Comparison of ENCODE assay signal across 11 cellular contexts in the genomic region with DNA sequence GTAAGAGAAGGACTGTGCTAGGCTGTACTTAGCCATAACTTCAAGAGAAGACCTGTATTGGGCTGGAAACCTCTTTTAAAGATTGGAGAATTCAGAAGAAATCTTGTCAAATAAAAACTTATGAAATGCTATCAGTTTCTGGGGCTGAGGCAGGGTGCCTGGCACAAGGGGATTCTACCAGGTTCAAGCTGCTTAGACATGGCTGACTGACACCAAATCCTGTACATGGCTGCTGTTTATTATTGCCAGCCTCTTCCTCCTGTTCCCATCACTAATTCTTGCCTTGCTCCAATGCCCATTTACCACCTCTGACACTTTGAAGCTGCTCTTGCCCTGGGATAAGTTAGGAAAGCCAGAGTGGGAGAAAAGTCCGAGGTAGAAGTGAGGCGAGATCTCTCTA.
DNase-seq lines count a peak whose midpoint lies in the region; ATAC-seq and TF ChIP-seq lines count a peak whose summit lies in the region.
"Had no signal": no experiment of that assay in that cellular context is flagged by ENCODE, and none has a peak within 500 bp of the region (broad histone marks: within the 10 kb centered on the region; RNA-seq: fewer than 3 reads in every experiment).

No MANE protein-coding gene starts in this region.

- H3K27ac Mint-ChIP-seq in activated naive CD8-positive, alpha-beta T cell treated with anti-CD3 and anti-CD28 coated beads, Interleukin-2, amount 10 ng/mL, durations not matched to agents 7 days and 5 days, result peak overlapping the region; percentile 86
- peak overlapping the region; percentile 42 for H3K27ac Mint-ChIP-seq in osteocyte (ENCODE audit: unreplicated experiment)

- TF ChIP-seq POLR2A in IMR-90 (IDR thresholded peaks at IDR 0.05; ENCODE audit: low read depth, low read length), result no peak

- H3K4me1 Mint-ChIP-seq in activated naive CD8-positive, alpha-beta T cell treated with anti-CD3 and anti-CD28 coated beads, Interleukin-2, amount 10 ng/mL, durations not matched to agents 7 days and 5 days, result peaks cover 79% of the 10 kb centered on the region
- H3K4me1 Mint-ChIP-seq in osteocyte (ENCODE audit: unreplicated experiment), result peaks cover 66% of the 10 kb centered on the region

- no peak overlapping the region for H2BK20ac ChIP-seq in IMR-90 (ENCODE audit: low read depth, low read length)

- peak overlapping the region; percentile 58; the same call in 1 of the 3 replicates for H2BK15ac ChIP-seq in IMR-90 (ENCODE audit: low read depth, low read length)

- H4K91ac ChIP-seq in IMR-90 (ENCODE audit: insufficient read depth, low read depth, low read length), result peak overlapping the region; percentile 20; the same call in 1 of the 2 replicates

- H2AK9ac ChIP-seq in IMR-90 (replicated peaks; ENCODE audit: low read depth, low read length, poor library complexity), result no peak overlapping the region

- H3K4me3 ChIP-seq in GM06990 (replicated peaks; ENCODE audit: low read depth, low read length) (peak overlapping the region; percentile 33), IMR-90 (ENCODE audit: insufficient read depth, low read depth, low read length) (no peak overlapping the region)
- H3K4me3 ChIP-seq: ovary had no signal

- no peak for TF ChIP-seq RAD21 in IMR-90 (IDR thresholded peaks at IDR 0.05; ENCODE audit: low read length)

- H3K27me3 Mint-ChIP-seq in activated naive CD8-positive, alpha-beta T cell treated with anti-CD3 and anti-CD28 coated beads, Interleukin-2, amount 10 ng/mL, durations not matched to agents 7 days and 5 days, result no peaks in the 10 kb centered on the region
- H3K27me3 Mint-ChIP-seq in osteocyte (ENCODE audit: unreplicated experiment), result no peaks in the 10 kb centered on the region

- no TSS peak for BruUV-seq in IMR-90 (replicated peaks; lab: Mats Ljungman, UMichigan)

- H3K4ac ChIP-seq in IMR-90 (ENCODE audit: low read depth, low read length), result peak overlapping the region; percentile 35; the same call in 1 of the 2 replicates

- no CpG with 5 or more reads among the region's 2 CpGs for WGBS in IMR-90 (ENCODE audit: extremely low coverage in 2 of 2, insufficient read length in 1 of 2), 2 experiments

- peaks cover 17 to 34% of the 10 kb centered on the region in 2 experiments; a peak in 3 of 4 replicates for H3K79me1 ChIP-seq in IMR-90 (ENCODE audit: low read depth in 1 of 2, low read length in 2 of 2)

- H3K18ac ChIP-seq in IMR-90 (ENCODE audit: low read depth, low read length), result peak overlapping the region; percentile 28; the same call in 1 of the 2 replicates

- H3K9ac ChIP-seq in IMR-90 (ENCODE audit: low read depth, low read length), result no peak overlapping the region

- H3K4me3 Mint-ChIP-seq in activated naive CD8-positive, alpha-beta T cell treated with anti-CD3 and anti-CD28 coated beads, Interleukin-2, amount 10 ng/mL, durations not matched to agents 7 days and 5 days, result peak overlapping the region; percentile 75
- H3K4me3 Mint-ChIP-seq in osteocyte (ENCODE audit: unreplicated experiment), result no peak overlapping the region

- H3K23ac ChIP-seq in IMR-90 (ENCODE audit: low read depth, low read length), result peak overlapping the region; percentile 54; the same call in 1 of the 2 replicates

- peaks cover 13% of the 10 kb centered on the region for H3K4me1 ChIP-seq in IMR-90 (ENCODE audit: control insufficient read depth, insufficient read depth, low read length)

- CTCF ChIA-PET in IMR-90 (lab: Yijun Ruan, JAX), result interaction anchor here (0.6 kb wide), 1 partner anchor 248 kb away, joined by 3 read pairs; no protein-coding TSS in a partner anchor

- DNase-seq in GM06990 (ENCODE audit: extremely low read depth, insufficient read length) (no peak), IMR-90 (no peak), osteocyte (ENCODE audit: extremely low spot score, unreplicated experiment) (no peak), NCI-H1105 treated with DMSO at 0.1 percent for 48 hours (lab: John Stamatoyannopoulos, UW) (no peak)
- DNase-seq in activated naive CD8-positive, alpha-beta T cell treated with anti-CD3 and anti-CD28 coated beads, Interleukin-2, amount 10 ng/mL, durations not matched to agents 7 days and 5 days, result no peak
- DNase-seq: central memory CD4-positive, alpha-beta T cell; DMS153; islet precursor cell; ovary had no signal

- in situ Hi-C loops in IMR-90 (cut with MboI; ENCODE audit: low sequenced_read_pairs), result no loop called here

- H3K9me3 Mint-ChIP-seq in activated naive CD8-positive, alpha-beta T cell treated with anti-CD3 and anti-CD28 coated beads, Interleukin-2, amount 10 ng/mL, durations not matched to agents 7 days and 5 days, result peaks cover 4% of the 10 kb centered on the region
- H3K9me3 Mint-ChIP-seq in osteocyte (ENCODE audit: unreplicated experiment), result no peaks in the 10 kb centered on the region

- 0 out of 2 replicates have a peak overlapping the region, but pooled peaks have one; percentile 25 for H3K14ac ChIP-seq in IMR-90 (replicated peaks; ENCODE audit: low read depth, low read length)

- no peak overlapping the region for H2BK5ac ChIP-seq in IMR-90 (ENCODE audit: low read depth, low read length, poor library complexity, severe bottlenecking)

- dilution Hi-C loops in IMR-90 (cut with HindIII; ENCODE audit: low sequenced_read_pairs, unreplicated experiment), result no loop called here

- no peak for TF ChIP-seq CTCF in GM06990 (IDR thresholded peaks at IDR 0.05; ENCODE audit: insufficient read depth, low read length, poor library complexity, severe bottlenecking)
- TF ChIP-seq CTCF in IMR-90 (conservative IDR thresholded peaks at IDR 0.05; ENCODE audit: low read depth, low read length), result no peak
- TF ChIP-seq CTCF in osteocyte (IDR thresholded peaks at IDR 0.05), result no peak

- no peaks in the 10 kb centered on the region for H3K27me3 ChIP-seq in GM06990 (replicated peaks; ENCODE audit: control insufficient read depth, insufficient read depth, low read length)
- no peaks in the 10 kb centered on the region for H3K27me3 ChIP-seq in IMR-90 (ENCODE audit: control insufficient read depth, insufficient read depth, low read length)
- H3K27me3 ChIP-seq: ovary had no signal

- H4K8ac ChIP-seq in IMR-90 (ENCODE audit: low read depth in 2 of 2, low read length in 2 of 2), result no peak overlapping the region

- peaks cover 5% of the 10 kb centered on the region for H3K9me1 ChIP-seq in IMR-90 (ENCODE audit: insufficient read depth, low read length)

- H2BK120ac ChIP-seq in IMR-90 (ENCODE audit: low read depth, low read length), result no peak overlapping the region

- H3K36me3 Mint-ChIP-seq in activated naive CD8-positive, alpha-beta T cell treated with anti-CD3 and anti-CD28 coated beads, Interleukin-2, amount 10 ng/mL, durations not matched to agents 7 days and 5 days, result peaks cover 26% of the 10 kb centered on the region
- H3K36me3 Mint-ChIP-seq in osteocyte (ENCODE audit: unreplicated experiment), result peaks cover 3% of the 10 kb centered on the region

- no peak overlapping the region for H2AFZ ChIP-seq in IMR-90 (replicated peaks; ENCODE audit: low read length, poor library complexity)

- H3K4me2 ChIP-seq in IMR-90 (ENCODE audit: low read depth, low read length), result no peak overlapping the region

- intact Hi-C loops in IMR-90 (cut with micrococcal nuclease), result no loop called here

- no peaks in the 10 kb centered on the region for H4K20me1 ChIP-seq in IMR-90 (ENCODE audit: insufficient read depth, low read length)

- no peak overlapping the region for H3K56ac ChIP-seq in IMR-90 (ENCODE audit: extremely low read depth, insufficient read depth, low read length)

- no peaks in the 10 kb centered on the region for H3K9me3 ChIP-seq in IMR-90 (ENCODE audit: control insufficient read depth, insufficient read depth, low read length)
- H3K9me3 ChIP-seq: ovary had no signal

- H4K5ac ChIP-seq in IMR-90 (ENCODE audit: low read depth, low read length), result peak overlapping the region; percentile 67; the same call in 1 of the 2 replicates

- H2AK5ac ChIP-seq in IMR-90 (ENCODE audit: low read depth, low read length), result peak overlapping the region; percentile 65; the same call in 1 of the 2 replicates

- POLR2A ChIA-PET in IMR-90 (lab: Charles Lee; ENCODE audit: unreplicated experiment), result no interaction called here
- POLR2A ChIA-PET in activated naive CD8-positive, alpha-beta T cell treated with anti-CD3 and anti-CD28 coated beads, Interleukin-2, amount 10 ng/mL, durations not matched to agents 7 days and 5 days (lab: Charles Lee), result interaction anchor here (0.9 to 2.7 kb wide), 6 partner anchors 10 to 45 kb away, joined by 3 to 13 read pairs (median 8); no protein-coding TSS in a partner anchor

- ATAC-seq in IMR-90 (ENCODE audit: low read depth) (no peak), HG03354 (IDR thresholded peaks at IDR 0.05; ENCODE audit: poor library complexity, severe bottlenecking, unreplicated experiment) (no peak), HG03175 (IDR thresholded peaks at IDR 0.05; ENCODE audit: unreplicated experiment) (no peak)
- ATAC-seq in activated naive CD8-positive, alpha-beta T cell treated with anti-CD3 and anti-CD28 coated beads, Interleukin-2, amount 10 ng/mL, durations not matched to agents 7 days and 5 days (ENCODE audit: low read depth), result no peak

- H3K27ac ChIP-seq in IMR-90 (ENCODE audit: insufficient read depth, low read length), result no peak overlapping the region; the same call in 1 of the 2 replicates
- H3K27ac ChIP-seq: ovary had no signal

- H3K36me3 ChIP-seq in GM06990 (ENCODE audit: control insufficient read depth, insufficient read depth, low read length) (no peaks in the 10 kb centered on the region), IMR-90 (ENCODE audit: control insufficient read depth, insufficient read depth, low read length) (no peaks in the 10 kb centered on the region)
- H3K36me3 ChIP-seq: ovary had no signal

TF ChIP-seq in IMR-90, 13 proteins besides CTCF, POLR2A, EP300 and RAD21 (continues in another document):
- TF ChIP-seq, protein P1, sequence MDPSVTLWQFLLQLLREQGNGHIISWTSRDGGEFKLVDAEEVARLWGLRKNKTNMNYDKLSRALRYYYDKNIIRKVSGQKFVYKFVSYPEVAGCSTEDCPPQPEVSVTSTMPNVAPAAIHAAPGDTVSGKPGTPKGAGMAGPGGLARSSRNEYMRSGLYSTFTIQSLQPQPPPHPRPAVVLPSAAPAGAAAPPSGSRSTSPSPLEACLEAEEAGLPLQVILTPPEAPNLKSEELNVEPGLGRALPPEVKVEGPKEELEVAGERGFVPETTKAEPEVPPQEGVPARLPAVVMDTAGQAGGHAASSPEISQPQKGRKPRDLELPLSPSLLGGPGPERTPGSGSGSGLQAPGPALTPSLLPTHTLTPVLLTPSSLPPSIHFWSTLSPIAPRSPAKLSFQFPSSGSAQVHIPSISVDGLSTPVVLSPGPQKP (IDR thresholded peaks at IDR 0.05; ENCODE audit: borderline replicate concordance, low read depth, low read length), result no peak
- TF ChIP-seq CHD1 (IDR thresholded peaks at IDR 0.05; ENCODE audit: low read depth, low read length), result no peak
- TF ChIP-seq, protein P2, sequence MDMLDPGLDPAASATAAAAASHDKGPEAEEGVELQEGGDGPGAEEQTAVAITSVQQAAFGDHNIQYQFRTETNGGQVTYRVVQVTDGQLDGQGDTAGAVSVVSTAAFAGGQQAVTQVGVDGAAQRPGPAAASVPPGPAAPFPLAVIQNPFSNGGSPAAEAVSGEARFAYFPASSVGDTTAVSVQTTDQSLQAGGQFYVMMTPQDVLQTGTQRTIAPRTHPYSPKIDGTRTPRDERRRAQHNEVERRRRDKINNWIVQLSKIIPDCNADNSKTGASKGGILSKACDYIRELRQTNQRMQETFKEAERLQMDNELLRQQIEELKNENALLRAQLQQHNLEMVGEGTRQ (IDR thresholded peaks at IDR 0.05; ENCODE audit: low read depth, low read length), result no peak
- TF ChIP-seq CEBPB (IDR thresholded peaks at IDR 0.05; ENCODE audit: low read depth, low read length), result no peak
